8 cellular contexts compared by ENCODE assay signal in the genomic region with DNA sequence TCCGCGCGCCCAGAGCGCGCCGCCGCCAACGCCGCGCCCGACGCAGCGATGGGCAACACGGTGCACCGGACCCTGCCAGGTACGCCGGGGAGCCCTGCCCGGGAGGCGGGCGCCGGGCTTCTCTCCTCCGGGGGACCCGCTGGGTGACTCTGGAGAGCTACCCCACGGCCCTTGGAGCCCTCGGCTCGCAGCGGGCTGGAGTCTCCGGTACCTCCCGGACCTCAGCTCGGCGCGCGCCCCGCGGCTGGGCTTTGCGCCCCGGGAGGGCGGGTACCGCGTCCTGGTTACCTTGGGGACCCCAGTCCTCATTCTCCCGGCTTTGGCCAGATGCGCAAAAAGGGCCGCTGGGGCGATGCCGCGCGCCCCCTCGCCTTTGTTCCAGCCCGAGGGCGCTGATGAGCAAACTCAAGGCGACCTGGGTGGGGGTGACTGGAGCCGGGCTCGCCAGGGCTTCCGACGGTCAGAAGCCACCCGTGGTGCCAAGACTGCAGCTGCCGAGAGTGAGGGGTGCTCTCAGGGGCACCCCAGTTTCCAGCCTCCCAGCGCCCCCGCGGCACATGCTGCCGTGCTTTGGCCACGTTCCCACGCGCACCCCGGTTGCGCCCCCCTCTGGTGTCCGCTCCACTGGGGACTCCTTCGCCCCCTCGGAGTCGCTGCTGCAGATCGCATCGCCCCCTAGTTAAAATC. TPM values are rescaled to one million over a fixed set of nuclear protein-coding genes. Genes with fewer than 3 reads are reported as not detected.
DNase-seq lines count a peak whose midpoint lies in the region; ATAC-seq, FAIRE-seq and TF ChIP-seq lines count a peak whose summit lies in the region.

No MANE protein-coding gene starts in this region.

- no peaks in the 10 kb centered on the region for H3K79me2 ChIP-seq in GM12878 (ENCODE audit: control insufficient read depth, insufficient read depth, low read length)

- H3K36me3 ChIP-seq in GM06990 (ENCODE audit: control insufficient read depth, insufficient read depth, low read length) (no peaks in the 10 kb centered on the region), GM12878 (ENCODE audit: control insufficient read depth in 2 of 2, insufficient read depth in 2 of 2, low read length in 1 of 2) (no peaks in the 10 kb centered on the region), thymus (ENCODE audit: control insufficient read depth, insufficient read depth) (peaks cover 10% of the 10 kb centered on the region)

- CTCF ChIA-PET in GM12878 (lab: Yijun Ruan, JAX), result interaction anchor here (0.5 kb wide), 1 partner anchor 129 kb away, joined by 3 read pairs; no protein-coding TSS in a partner anchor

- POLR2A ChIA-PET in GM12878 (lab: Charles Lee), result no interaction called here

- H3K27me3 ChIP-seq in GM06990 (replicated peaks; ENCODE audit: control insufficient read depth, insufficient read depth, low read length), result peaks cover 7% of the 10 kb centered on the region
- peaks cover 15 to 21% of the 10 kb centered on the region in 2 experiments for H3K27me3 ChIP-seq in GM12878 (replicated peaks in 1 of 2; ENCODE audit: control insufficient read depth in 2 of 2, insufficient read depth in 2 of 2, low read length in 1 of 2)
- peaks cover 4% of the 10 kb centered on the region for H3K27me3 ChIP-seq in thymus (ENCODE audit: control insufficient read depth, insufficient read depth)

- no peak for TF ChIP-seq EP300 in GM12878 (IDR thresholded peaks at IDR 0.05; ENCODE audit: borderline replicate concordance in 1 of 2, control insufficient read depth in 1 of 2, low read depth in 2 of 2, low read length in 2 of 2)

- H2AFZ ChIP-seq in GM12878 (ENCODE audit: control insufficient read depth, low read depth, low read length), result no peak overlapping the region

- WGBS in GM12878 (ENCODE audit: insufficient coverage, insufficient replicate concordance, low lambda C conversion rate, missing lambda C conversion rate), result 5% methylated on average over 48 of the region's 72 CpGs
- 2% methylated on average over 72 of the region's 72 CpGs for WGBS in thymus

- H3K9ac ChIP-seq in GM12878 (ENCODE audit: control insufficient read depth, insufficient read depth, low read length), result no peak overlapping the region

- H3K4me1 ChIP-seq in GM12878 (ENCODE audit: control insufficient read depth, insufficient read depth, low read length), result no peaks in the 10 kb centered on the region
- peaks cover 14% of the 10 kb centered on the region for H3K4me1 ChIP-seq in thymus (ENCODE audit: control insufficient read depth, insufficient read depth, low read length)

- TF ChIP-seq CTCF in GM06990 (IDR thresholded peaks at IDR 0.05; ENCODE audit: insufficient read depth, low read length, poor library complexity, severe bottlenecking), result peak; percentile 6
- no peak for TF ChIP-seq CTCF in GM12878 (IDR thresholded peaks at IDR 0.05 in 2 of 3, conservative IDR thresholded peaks at IDR 0.05 in 1 of 3; ENCODE audit: control insufficient read depth in 2 of 3, extremely low read depth in 1 of 3, insufficient read depth in 1 of 3, low read depth in 3 of 3, low read length in 3 of 3)

- H3K4me3 ChIP-seq in GM06990 (replicated peaks; ENCODE audit: low read depth, low read length) (peak overlapping the region; percentile 33; the same call in 1 of the 2 replicates), GM12878 (no peak overlapping the region), thymus (ENCODE audit: low read length) (peak overlapping the region; percentile 67)

- SMC1A ChIA-PET in GM12878 (lab: Charles Lee; ENCODE audit: uncharacterized antibody, unreplicated experiment), result no interaction called here

- no peak for FAIRE-seq in GM12878 (lab: Jason Lieb, UNC)

- in situ Hi-C loops in GM12878 (cut with MboI), result no loop called here

- no peaks in the 10 kb centered on the region for H3K9me3 ChIP-seq in GM12878 (replicated peaks; ENCODE audit: control insufficient read depth, insufficient read depth, low read length)
- no peaks in the 10 kb centered on the region for H3K9me3 ChIP-seq in thymus (ENCODE audit: control insufficient read depth)

- no peaks in the 10 kb centered on the region for H4K20me1 ChIP-seq in GM12878 (ENCODE audit: control insufficient read depth, insufficient read depth)

- no peak for TF ChIP-seq RAD21 in GM12878 (IDR thresholded peaks at IDR 0.05; ENCODE audit: insufficient read depth, low read depth, low read length)

- intact Hi-C loops in GM12878 (cut with micrococcal nuclease; ENCODE audit: unreplicated experiment), result no loop called here

- no peak for TF ChIP-seq POLR2A in GM12878 (IDR thresholded peaks at IDR 0.05; ENCODE audit: low read depth, low read length)

- RAD21 ChIA-PET in GM12878 (lab: Charles Lee; ENCODE audit: unreplicated experiment), result no interaction called here

- DNase-seq in GM06990 (ENCODE audit: extremely low read depth, insufficient read length) (peak; percentile 25), GM12878 (ENCODE audit: low read depth, low spot score) (no peak), left kidney (ENCODE audit: low read depth, low spot score) (peak; percentile 71), NCI-H2107 (lab: John Stamatoyannopoulos, UW) (no peak), RKO (ENCODE audit: low spot score) (no peak)

- ATAC-seq in HG03354 (IDR thresholded peaks at IDR 0.05; ENCODE audit: poor library complexity, severe bottlenecking, unreplicated experiment) (peak; percentile 26), GM12878 (no peak; the same call in 2 of the 3 replicates), esophagus mucosa (no peak)

- BruUV-seq in GM12878 (replicated peaks; lab: Mats Ljungman, UMichigan), result no TSS peak

- H3K4me2 ChIP-seq in GM12878 (ENCODE audit: control insufficient read depth, insufficient read depth), result peak overlapping the region; percentile 59; the same call in 1 of the 2 replicates

- no peak overlapping the region for H3K27ac ChIP-seq in GM12878 (ENCODE audit: control insufficient read depth, insufficient read depth)
- H3K27ac ChIP-seq in thymus (ENCODE audit: low read depth), result peak overlapping the region; percentile 33

TF ChIP-seq in GM12878, 131 proteins besides CTCF, POLR2A, EP300 and RAD21:
- TF ChIP-seq FOS (IDR thresholded peaks at IDR 0.05; ENCODE audit: borderline replicate concordance, extremely low read depth, insufficient read length) (no peak), HDAC6 (IDR thresholded peaks at IDR 0.05; ENCODE audit: unreplicated experiment) (peak; percentile 94), SUZ12 (IDR thresholded peaks at IDR 0.05; ENCODE audit: unreplicated experiment) (peak; percentile 12)

RNA-seq across cellular contexts. Expression of gene NEURL1B, which starts 0.4 kb away (rescaled TPM):
- total RNA-seq in GM12878 (2013; cell fraction: nucleolus; rRNA removed), result 0.12 and 0.21 TPM in 2 replicates
- total RNA-seq in GM12878 (2014; rRNA removed) (0.05 and 0.28 TPM in 2 replicates), GM12878 (2014; rRNA removed; fragmentation: Illumina TruSeq; extraction: Trizol) (0.04 and 0.05 TPM in 2 replicates), GM12878 (2021) (0.16 and 0.26 TPM in 2 replicates), esophagus mucosa (12.7 TPM)
- polyA plus RNA-seq in GM12878 (2011; ENCODE audit: low read depth), result 0.07 TPM
- polyA plus RNA-seq in GM12878 (2011; rRNA removed) (0.03 and 0.05 TPM in 2 replicates), GM12878 (2014; fragmentation: Illumina TruSeq; extraction: Trizol) (0.04 TPM in 1 of 2 replicates, not detected in the other), GM12878 (2014; fragmentation: Nextera tagmentation; extraction: Ambion mirVana) (not detected), GM12878 (2014; rRNA removed) (0.05 TPM in 2 replicates), GM12878 (2016; fragmentation: Nextera tagmentation; extraction: Ambion mirVana) (not detected), thymus (5.3 TPM)
- polyA plus RNA-seq in GM12878 (2011; cell fraction: cytosol; rRNA removed), result 0.06 and 0.08 TPM in 2 replicates
- 0.16 and 0.20 TPM in 2 replicates for polyA plus RNA-seq in GM12878 (2011; cell fraction: nucleus; rRNA removed)
- 0.07 and 0.12 TPM in 2 replicates for polyA plus RNA-seq in GM12878 (2012)
- 0.05 and 0.07 TPM in 2 replicates for polyA minus RNA-seq in GM12878 (2011; rRNA and poly(A)+ RNA removed)
- polyA minus RNA-seq in GM12878 (2011; cell fraction: cytosol; rRNA and poly(A)+ RNA removed), result not detected in 2 replicates
- 0.12 and 0.19 TPM in 2 replicates for polyA minus RNA-seq in GM12878 (2011; cell fraction: nucleus; rRNA and poly(A)+ RNA removed)

Comparison
In these comparisons a context has a peak if more than half of its experiments do, and no peak if none do; other contexts are left out.
1. DNase-seq: peak in GM06990 (single experiment) and left kidney (single experiment); none in GM12878 (single experiment), NCI-H2107 (single experiment) and RKO (single experiment).
2. RNA of gene NEURL1B, which starts 0.4 kb away (total RNA-seq): 12.7 TPM in esophagus mucosa (single experiment); 0.04 to 0.28 TPM in GM12878; every median in the first group is over 10 times any median in the second.